In genomic region chr10:132768346-132769248, GRCh38 we compare ENCODE assay signal across 21 cellular contexts. TPM values are rescaled to one million over a fixed set of nuclear protein-coding genes. Genes with fewer than 3 reads are reported as not detected.
"Had no signal": no experiment of that assay in that cellular context is flagged by ENCODE, and none has a peak within 500 bp of the region (broad histone marks: within the 10 kb centered on the region; RNA-seq: fewer than 3 reads in every experiment).

No MANE protein-coding gene starts in this region.

- DNase-seq: KBM-7, MV-4-11, NCI-H1048, NCI-H1105, NCI-H1417 treated with DMSO at 0.1 percent for 48 hours, NCI-H146, NCI-H1694 treated with DMSO at 0.1 percent for 48 hours, NCI-H1930, NCI-H2081, NCI-H2107, NCI-H2227 treated with DMSO at 0.1 percent for 48 hours, NCI-H524, NCI-H526 treated with DMSO at 0.1 percent for 48 hours, NCI-H774, Right ventricle myocardium superior, RPMI8226 had no signal

- ATAC-seq: SK-N-SH treated with all-trans-retinoic acid at 6 μM for 48 hours had no signal

RNA-seq across cellular contexts. Expression of gene NKX6-2, which starts 17.4 kb away (rescaled TPM):
- total RNA-seq: HT-29, LHCN-M2, MCF 10A, NCI-H460, Right ventricle myocardium superior had no signal
